Comparison of ENCODE assay signal across 7 cellular contexts in the genomic region with DNA sequence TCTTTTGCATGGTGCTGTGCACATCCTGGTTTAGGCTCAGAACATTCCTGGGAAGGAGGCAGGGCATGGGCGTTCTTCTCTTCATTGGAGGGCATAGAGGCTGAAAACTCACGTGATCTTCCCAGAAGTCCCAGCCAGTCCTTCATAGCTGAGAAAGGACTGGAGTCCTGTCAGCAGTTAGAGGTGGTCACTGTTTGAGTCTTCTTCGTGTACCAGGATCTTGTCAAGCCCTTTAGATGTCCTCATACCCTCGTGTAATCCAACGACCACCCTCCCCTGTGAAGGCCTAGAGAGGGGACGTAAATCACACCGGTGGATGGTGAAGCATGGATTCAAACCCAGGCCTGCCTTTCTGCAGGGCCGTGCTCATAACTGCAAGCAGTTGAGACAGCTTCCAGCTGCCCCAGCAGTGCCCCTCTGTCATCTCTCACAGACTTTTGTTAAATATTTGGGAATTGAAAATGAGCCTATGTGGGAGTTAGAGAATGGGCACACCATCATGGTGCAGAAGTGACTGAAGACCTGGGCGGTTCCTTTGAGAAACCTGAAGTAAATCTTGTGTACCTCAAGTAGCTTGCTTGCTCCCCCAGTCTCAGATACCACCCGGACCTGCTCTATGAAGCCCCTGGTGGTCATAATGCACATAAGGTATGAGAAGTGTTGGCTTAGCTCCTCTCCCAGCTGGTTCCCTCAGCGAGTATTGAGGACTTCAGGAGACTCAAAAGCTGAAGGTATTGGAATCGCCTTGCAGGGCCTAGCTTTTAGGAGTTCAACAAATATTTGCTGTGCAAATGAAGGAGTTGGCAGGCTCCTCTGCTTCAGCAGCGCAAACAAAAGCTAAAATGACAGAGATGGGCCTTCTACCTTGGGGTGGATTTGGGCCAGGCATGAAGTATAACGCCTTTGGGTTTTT. TPM values are rescaled to one million over a fixed set of nuclear protein-coding genes. Genes with fewer than 3 reads are reported as not detected.
DNase-seq lines count a peak whose midpoint lies in the region; ATAC-seq and TF ChIP-seq lines count a peak whose summit lies in the region.

No MANE protein-coding gene starts in this region.

- TF ChIP-seq CTCF in GM12872 (IDR thresholded peaks at IDR 0.05; ENCODE audit: insufficient read depth, low read depth, low read length) = peak; percentile 56
- peak; percentile 44 for TF ChIP-seq CTCF in cardiac fibroblast (IDR thresholded peaks at IDR 0.05; ENCODE audit: low read depth, low read length)
- TF ChIP-seq CTCF in mucosa of descending colon (IDR thresholded peaks at IDR 0.05) = no peak

- H3K36me3 ChIP-seq in mucosa of descending colon (ENCODE audit: low read depth) (no peaks in the 10 kb centered on the region), thymus (ENCODE audit: control insufficient read depth, insufficient read depth) (no peaks in the 10 kb centered on the region)

- ATAC-seq in mucosa of descending colon = peak; percentile 60

- intact Hi-C loops in mucosa of descending colon (cut with DNase I, micrococcal nuclease) = no loop called here

- 57% methylated on average over 14 of the region's 14 CpGs for WGBS in thymus

- no peaks in the 10 kb centered on the region for H3K4me1 ChIP-seq in mucosa of descending colon (ENCODE audit: low read depth)
- H3K4me1 ChIP-seq in thymus (ENCODE audit: control insufficient read depth, insufficient read depth, low read length) = peaks cover 21% of the 10 kb centered on the region

- H3K9me3 ChIP-seq in mucosa of descending colon = no peaks in the 10 kb centered on the region
- H3K9me3 ChIP-seq in thymus (ENCODE audit: control insufficient read depth) = no peaks in the 10 kb centered on the region

- DNase-seq in KBM-7 = peak; percentile 71
- peak in 4 of 5 experiments; percentile 2 to 82 (median 19) for DNase-seq in T-helper 2 cell
- DNase-seq in cardiac fibroblast (ENCODE audit: low read depth in 2 of 2) = peak; percentile 32 to 57
- peak in 1 of 3 donors; percentile 50 for DNase-seq in mucosa of descending colon
- DNase-seq in midbrain (lab: John Stamatoyannopoulos, UW) = no peak

- peaks cover 4% of the 10 kb centered on the region for H3K27me3 ChIP-seq in thymus (ENCODE audit: control insufficient read depth, insufficient read depth)

- no peak overlapping the region for H3K27ac ChIP-seq in thymus (ENCODE audit: low read depth)

- H3K4me3 ChIP-seq in cardiac fibroblast (replicated peaks in 1 of 2; ENCODE audit: low read depth in 2 of 2, low read length in 2 of 2) (peak overlapping the region; percentile 71 to 80), mucosa of descending colon (no peak overlapping the region), thymus (ENCODE audit: low read length) (peak overlapping the region; percentile 65)

- in situ Hi-C loops in KBM-7 (cut with MboI; ENCODE audit: low pct_unique_long_range_greater_than_20kb, low sequenced_read_pairs) = no loop called here

RNA-seq across cellular contexts. Expression of gene CMTM8, which starts 1.4 kb away (rescaled TPM):
- total RNA-seq in mucosa of descending colon = 10 to 100 TPM in 1 of 3 donors, 1 to 10 TPM in 2; 3.5 to 10.5 (median 8.4) TPM
- polyA plus RNA-seq in thymus = 16.2 TPM
